In the genomic region with DNA sequence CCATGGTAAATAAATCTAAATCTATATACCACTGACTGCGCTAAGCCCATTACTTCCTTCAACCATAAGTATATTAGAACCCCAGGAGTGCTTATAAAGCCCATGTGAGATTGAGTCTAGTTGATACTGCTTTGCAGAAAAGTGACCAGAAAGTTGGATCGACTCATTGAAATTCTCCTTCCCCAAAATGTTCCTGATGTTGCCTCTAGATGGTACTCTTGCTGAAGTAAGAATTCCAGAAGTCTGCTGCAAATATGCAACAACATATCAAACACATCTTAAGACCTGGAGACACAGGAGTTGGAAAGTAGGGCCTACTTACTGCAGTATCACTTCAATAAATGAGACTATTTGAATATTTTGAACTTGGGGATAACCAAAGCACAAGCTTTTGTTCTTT, we compare ENCODE assay signal across 10 cellular contexts.
A peak's percentile ranks its signal among the peaks of the same experiment; 100 is the strongest.
DNase-seq lines count a peak whose midpoint lies in the region; ATAC-seq and TF ChIP-seq lines count a peak whose summit lies in the region.
"Had no signal": no experiment of that assay in that cellular context is flagged by ENCODE, and none has a peak within 500 bp of the region (broad histone marks: within the 10 kb centered on the region; RNA-seq: fewer than 3 reads in every experiment).

No MANE protein-coding gene starts in this region.

- no peaks in the 10 kb centered on the region for H3K27me3 Mint-ChIP-seq in T-helper 2 cell treated with Interferon-gamma antibody and Interleukin-4, amounts not matched to agents 5 μg/mL and 100 μg/mL, for 36 hours (ENCODE audit: low read depth)

- H3K27me3 ChIP-seq in KMS-11 (ENCODE audit: insufficient read depth, low read depth) (no peaks in the 10 kb centered on the region), brain microvascular endothelial cell (replicated peaks) (no peaks in the 10 kb centered on the region), lower lobe of right lung (ENCODE audit: low read depth) (no peaks in the 10 kb centered on the region)

- no peaks in the 10 kb centered on the region for H3K4me1 Mint-ChIP-seq in T-helper 2 cell treated with Interferon-gamma antibody and Interleukin-4, amounts not matched to agents 5 μg/mL and 100 μg/mL, for 36 hours (ENCODE audit: low read depth)

- H3K9me3 Mint-ChIP-seq in T-helper 2 cell treated with Interferon-gamma antibody and Interleukin-4, amounts not matched to agents 5 μg/mL and 100 μg/mL, for 36 hours, result no peaks in the 10 kb centered on the region

- peaks cover 5% of the 10 kb centered on the region for H3K4me1 ChIP-seq in KMS-11 (ENCODE audit: low read depth, poor library complexity, severe bottlenecking)
- H3K4me1 ChIP-seq in lower lobe of right lung, result no peaks in the 10 kb centered on the region

- H3K4me2 ChIP-seq in KMS-11, result no peak overlapping the region

- H4K20me1 ChIP-seq in KMS-11 (ENCODE audit: insufficient read depth), result no peaks in the 10 kb centered on the region

- TF ChIP-seq CTCF in C4-2B (conservative IDR thresholded peaks at IDR 0.05) (peak; percentile 84), KMS-11 (conservative IDR thresholded peaks at IDR 0.05; ENCODE audit: low read depth, low read length) (peak; percentile 34; the same call in 1 of the 2 replicates), brain microvascular endothelial cell (IDR thresholded peaks at IDR 0.05; ENCODE audit: low read depth, low read length, missing control alignments) (peak; percentile 57), lower lobe of right lung (IDR thresholded peaks at IDR 0.05) (peak; percentile 28), omental fat pad (IDR thresholded peaks at IDR 0.05) (no peak)

- H3K4me3 ChIP-seq in KMS-11 (IDR thresholded peaks at IDR 0.05; ENCODE audit: insufficient read depth, low read depth, low read length) (no peak overlapping the region), brain microvascular endothelial cell (ENCODE audit: low read depth, low read length) (no peak overlapping the region), lower lobe of right lung (no peak overlapping the region)
- H3K4me3 ChIP-seq: skin epidermis had no signal

- H3K9me3 ChIP-seq in lower lobe of right lung, result no peaks in the 10 kb centered on the region

- H3K36me3 ChIP-seq in KMS-11 (ENCODE audit: insufficient read depth) (no peaks in the 10 kb centered on the region), brain microvascular endothelial cell (replicated peaks) (no peaks in the 10 kb centered on the region), lower lobe of right lung (no peaks in the 10 kb centered on the region)

- intact Hi-C loops in lower lobe of right lung (cut with DNase I), result no loop called here

- in situ Hi-C loops in brain microvascular endothelial cell (cut with HindIII; ENCODE audit: low pct_ligation_motif_present, low sequenced_read_pairs), result no loop called here

- DNase-seq in brain microvascular endothelial cell, result peak; percentile 24
- no peak for DNase-seq in lower lobe of right lung
- DNase-seq in cortex of kidney (lab: John Stamatoyannopoulos, UW), result no peak
- DNase-seq in omental fat pad (ENCODE audit: low spot score), result no peak
- no peak for DNase-seq in T-helper 2 cell treated with Interferon-gamma antibody and Interleukin-4, amounts not matched to agents 5 μg/mL and 100 μg/mL, for 36 hours (ENCODE audit: low spot score)
- DNase-seq: activated CD4-positive, CD25-positive, alpha-beta regulatory T cell treated with anti-CD3 and anti-CD28 coated beads, Interleukin-2, amount 50 U/mL, for 72 hours had no signal

- H3K27ac ChIP-seq in C4-2B (no peak overlapping the region), KMS-11 (no peak overlapping the region), brain microvascular endothelial cell (no peak overlapping the region), lower lobe of right lung (no peak overlapping the region)
- H3K27ac ChIP-seq: skin epidermis had no signal

- no peak overlapping the region for H3K9ac ChIP-seq in KMS-11

- H3K79me2 ChIP-seq in KMS-11 (ENCODE audit: insufficient read depth, low read depth), result no peaks in the 10 kb centered on the region

- no peak overlapping the region for H3K27ac Mint-ChIP-seq in T-helper 2 cell treated with Interferon-gamma antibody and Interleukin-4, amounts not matched to agents 5 μg/mL and 100 μg/mL, for 36 hours

- H2AFZ ChIP-seq in KMS-11 (ENCODE audit: low read depth), result no peak overlapping the region

- H3K4me3 Mint-ChIP-seq in T-helper 2 cell treated with Interferon-gamma antibody and Interleukin-4, amounts not matched to agents 5 μg/mL and 100 μg/mL, for 36 hours, result no peak overlapping the region

- ATAC-seq in lower lobe of right lung (peak in 1 of 2 donors; percentile 41), omental fat pad (ENCODE audit: low FRiP score) (no peak), HG03521 (IDR thresholded peaks at IDR 0.05; ENCODE audit: unreplicated experiment) (no peak)

- H3K36me3 Mint-ChIP-seq in T-helper 2 cell treated with Interferon-gamma antibody and Interleukin-4, amounts not matched to agents 5 μg/mL and 100 μg/mL, for 36 hours (ENCODE audit: low read depth), result no peaks in the 10 kb centered on the region

Comparison
In these comparisons a context has a peak if more than half of its experiments do, and no peak if none do; other contexts are left out.
1. CTCF ChIP-seq: peak in C4-2B (single experiment), KMS-11 (single experiment), brain microvascular endothelial cell (single experiment) and lower lobe of right lung (single experiment); none in omental fat pad (0 of 3).